Comparison of ENCODE assay signal across 7 cellular contexts in genomic region chr19:18321729-18322091, GRCh38. TPM values are rescaled to one million over a fixed set of nuclear protein-coding genes. Genes with fewer than 3 reads are reported as not detected.
DNase-seq lines count a peak whose midpoint lies in the region; ATAC-seq and TF ChIP-seq lines count a peak whose summit lies in the region.

No MANE protein-coding gene starts in this region.

- H3K4me3 ChIP-seq in HFF-Myc (replicated peaks; ENCODE audit: low read depth, low read length) = peak overlapping the region; percentile 74
- H3K4me3 ChIP-seq in SJSA1 = peak overlapping the region; percentile 72
- H3K4me3 ChIP-seq in esophagus muscularis mucosa = peak overlapping the region in 1 of 4 donors; percentile 84
- H3K4me3 ChIP-seq in skin epidermis = peak overlapping the region in 2 of 7 experiments; percentile 62 to 73

- H3K27me3 ChIP-seq in SJSA1 (replicated peaks) (no peaks in the 10 kb centered on the region), esophagus muscularis mucosa (no peaks in the 10 kb centered on the region)

- no peak overlapping the region for H3K27ac ChIP-seq in SJSA1
- peak overlapping the region; percentile 88 to 93 (median 92) for H3K27ac ChIP-seq in esophagus muscularis mucosa (replicated peaks in 1 of 4)
- H3K27ac ChIP-seq in skin epidermis = peak overlapping the region in 19 of 21 experiments; percentile 81 to 95 (median 90)

- 22% methylated on average over 9 of the region's 9 CpGs for WGBS in esophagus muscularis mucosa

- H3K9me3 ChIP-seq in SJSA1 (replicated peaks) (no peaks in the 10 kb centered on the region), esophagus muscularis mucosa (no peaks in the 10 kb centered on the region)

- TF ChIP-seq CTCF in HFF-Myc (IDR thresholded peaks at IDR 0.05; ENCODE audit: low read depth, low read length, missing control alignments) (no peak), esophagus muscularis mucosa (IDR thresholded peaks at IDR 0.05) (no peak)

- intact Hi-C loops in esophagus muscularis mucosa (cut with DNase I) = loop anchor here (2.0 to 10.0 kb wide), 2 partner anchors 43 to 117 kb away; partner anchors contain the start of gene RAB3A

- peaks cover 24% of the 10 kb centered on the region for H3K36me3 ChIP-seq in SJSA1
- no peaks in the 10 kb centered on the region for H3K36me3 ChIP-seq in esophagus muscularis mucosa

- H3K4me1 ChIP-seq in SJSA1 (replicated peaks) (peaks cover 12% of the 10 kb centered on the region), esophagus muscularis mucosa (peaks cover 52 to 69% (median 61%) of the 10 kb centered on the region in 4 donors)

- TF ChIP-seq POLR2A in esophagus muscularis mucosa (IDR thresholded peaks at IDR 0.05; ENCODE audit: low read depth) = no peak

- DNase-seq in HFF-Myc (ENCODE audit: extremely low read depth, low read depth) = no peak
- DNase-seq in SJSA1 (ENCODE audit: low read depth in 1 of 2, low spot score in 2 of 2) = no peak
- DNase-seq in esophagus muscularis mucosa (ENCODE audit: extremely low spot score) = no peak
- no peak for DNase-seq in activated CD8-positive, alpha-beta memory T cell treated with anti-CD3 and anti-CD28 coated beads for 24 hours

- no peak for TF ChIP-seq EP300 in esophagus muscularis mucosa (IDR thresholded peaks at IDR 0.05)

- ATAC-seq in HG03135 (IDR thresholded peaks at IDR 0.05; ENCODE audit: unreplicated experiment) (no peak), GM19395 (IDR thresholded peaks at IDR 0.05; ENCODE audit: unreplicated experiment) (no peak)

RNA-seq across cellular contexts. Expression of gene LSM4, which starts 1.2 kb away (rescaled TPM):
- total RNA-seq in SJSA1 (2014; rRNA removed; shearing (Covaris generic)) = 395 and 478 TPM in 2 replicates
- total RNA-seq in esophagus muscularis mucosa = 100 to 1,000 TPM in 1 of 4 donors, 10 to 100 TPM in 3; 86.8 to 116 (median 93.9) TPM

RNA-seq across cellular contexts. Expression of gene PGPEP1, which starts 18.7 kb away (rescaled TPM):
- 5.7 and 9.0 TPM in 2 replicates for total RNA-seq in SJSA1 (2014; rRNA removed; shearing (Covaris generic))
- 10 to 100 TPM; 15.0 to 50.3 (median 28.0) TPM for total RNA-seq in esophagus muscularis mucosa

RNA-seq across cellular contexts. Expression of gene JUND, which starts 40.3 kb away (rescaled TPM):
- total RNA-seq in SJSA1 (2014; rRNA removed; shearing (Covaris generic)) = 17.2 and 69.6 TPM in 2 replicates
- total RNA-seq in esophagus muscularis mucosa = 100 to 1,000 TPM; 325 to 457 (median 403) TPM

RNA-seq across cellular contexts. Expression of gene IQCN, which starts 47.5 kb away (rescaled TPM):
- total RNA-seq in SJSA1 (2014; rRNA removed; shearing (Covaris generic)) = 0.13 and 0.22 TPM in 2 replicates
- total RNA-seq in esophagus muscularis mucosa = 1 to 10 TPM in 3 of 4 donors, under 1 TPM in 1; 0.52 to 2.5 (median 1.3) TPM
